ENCODE assay signal across 8 cellular contexts in the genomic region with DNA sequence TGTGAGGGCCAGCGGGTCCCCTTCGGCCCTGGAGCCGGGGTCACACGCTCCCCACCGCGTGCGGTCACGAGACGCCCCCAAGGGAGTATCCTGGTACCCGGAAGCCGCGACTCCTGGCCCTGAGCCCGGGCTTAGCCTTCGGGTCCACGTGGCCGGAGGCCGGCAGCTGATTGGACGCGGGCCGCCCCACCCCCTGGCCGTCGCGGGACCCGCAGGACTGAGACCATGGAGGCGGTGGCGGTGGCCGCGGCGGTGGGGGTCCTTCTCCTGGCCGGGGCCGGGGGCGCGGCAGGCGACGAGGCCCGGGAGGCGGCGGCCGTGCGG. TPM values are rescaled to one million over a fixed set of nuclear protein-coding genes. Genes with fewer than 3 reads are reported as not detected.
DNase-seq lines count a peak whose midpoint lies in the region; TF ChIP-seq lines count a peak whose summit lies in the region.

A gene (plus strand): TSS at position 194 of the 324 bp plus-strand sequence. CDS start 32 bp downstream, at position 226.

- H3K4me1 ChIP-seq in ovary (ENCODE audit: insufficient read depth) (peaks cover 15% of the 10 kb centered on the region), thymus (ENCODE audit: control insufficient read depth, insufficient read depth, low read length) (peaks cover 16% of the 10 kb centered on the region)

- no peaks in the 10 kb centered on the region; the same call in 1 of the 2 replicates for H3K27me3 Mint-ChIP-seq in HFFc6 (ENCODE audit: insufficient read depth)
- H3K27me3 Mint-ChIP-seq in activated naive CD8-positive, alpha-beta T cell = no peaks in the 10 kb centered on the region
- peaks cover 11% of the 10 kb centered on the region for H3K27me3 Mint-ChIP-seq in glutamatergic neuron (ENCODE audit: unreplicated experiment)

- TF ChIP-seq POLR2A in NB4 (IDR thresholded peaks at IDR 0.05; ENCODE audit: extremely low read depth, insufficient read length) (peak; percentile 44), ovary (IDR thresholded peaks at IDR 0.05) (peak; percentile 71)

- peaks cover 26% of the 10 kb centered on the region for H3K4me1 Mint-ChIP-seq in HFFc6 (ENCODE audit: low read depth)
- peaks cover 42% of the 10 kb centered on the region for H3K4me1 Mint-ChIP-seq in activated naive CD8-positive, alpha-beta T cell (ENCODE audit: low read depth)
- H3K4me1 Mint-ChIP-seq in glutamatergic neuron (ENCODE audit: low read depth, unreplicated experiment) = peaks cover 24% of the 10 kb centered on the region

- no peaks in the 10 kb centered on the region for H3K27me3 ChIP-seq in ovary
- H3K27me3 ChIP-seq in thymus (ENCODE audit: control insufficient read depth, insufficient read depth) = no peaks in the 10 kb centered on the region

- H3K9me3 ChIP-seq in ovary (no peaks in the 10 kb centered on the region), thymus (ENCODE audit: control insufficient read depth) (no peaks in the 10 kb centered on the region)

- intact Hi-C loops in ovary (cut with DNase I) = no loop called here

- H3K27ac ChIP-seq in ovary = peak within 1 kb of the TSS; percentile 93 to 94
- H3K27ac ChIP-seq in thymus (ENCODE audit: low read depth) = peak within 1 kb of the TSS; percentile 91

- no peak for TF ChIP-seq CTCF in HFFc6 (IDR thresholded peaks at IDR 0.05)
- TF ChIP-seq CTCF in NB4 (IDR thresholded peaks at IDR 0.05; ENCODE audit: low read depth, low read length) = no peak
- no peak for TF ChIP-seq CTCF in glutamatergic neuron (IDR thresholded peaks at IDR 0.05; ENCODE audit: partially characterized antibody, unreplicated experiment)
- TF ChIP-seq CTCF in ovary (IDR thresholded peaks at IDR 0.05) = peak in 1 of 3 donors; percentile 45

- H3K4me3 Mint-ChIP-seq in HFFc6 (peak within 1 kb of the TSS; percentile 91), glutamatergic neuron (ENCODE audit: unreplicated experiment) (peak within 1 kb of the TSS; percentile 94)
- peak within 1 kb of the TSS; percentile 88 for H3K4me3 Mint-ChIP-seq in activated naive CD8-positive, alpha-beta T cell

- peaks cover 16% of the 10 kb centered on the region for H3K36me3 Mint-ChIP-seq in HFFc6 (ENCODE audit: low read depth)
- no peaks in the 10 kb centered on the region for H3K36me3 Mint-ChIP-seq in activated naive CD8-positive, alpha-beta T cell
- H3K36me3 Mint-ChIP-seq in glutamatergic neuron (ENCODE audit: unreplicated experiment) = no peaks in the 10 kb centered on the region

- H3K4me3 ChIP-seq in GM08714 (ENCODE audit: low read length) (peak within 1 kb of the TSS; percentile 81), NB4 (ENCODE audit: low read depth, low read length) (peak within 1 kb of the TSS; percentile 85), ovary (peak within 1 kb of the TSS; percentile 66), thymus (ENCODE audit: low read length) (peak within 1 kb of the TSS; percentile 88)

- H3K9me3 Mint-ChIP-seq in HFFc6 = no peaks in the 10 kb centered on the region
- H3K9me3 Mint-ChIP-seq in activated naive CD8-positive, alpha-beta T cell (ENCODE audit: low read depth) = no peaks in the 10 kb centered on the region
- peaks cover 14% of the 10 kb centered on the region for H3K9me3 Mint-ChIP-seq in glutamatergic neuron (ENCODE audit: unreplicated experiment)

- H3K36me3 ChIP-seq in ovary = no peaks in the 10 kb centered on the region
- H3K36me3 ChIP-seq in thymus (ENCODE audit: control insufficient read depth, insufficient read depth) = peaks cover 3% of the 10 kb centered on the region

- peak; percentile 94 for TF ChIP-seq EP300 in ovary (IDR thresholded peaks at IDR 0.05)

- DNase-seq in HFFc6 (peak; percentile 78), NB4 (ENCODE audit: low read depth) (peak; percentile 94), SKM-1 treated with dmso at 0.1 percent for 144 hours (lab: John Stamatoyannopoulos, UW; ENCODE audit: unreplicated experiment) (peak; percentile 83), glutamatergic neuron (peak; percentile 96), ovary (peak; percentile 97 to 99 (median 98))

- H3K27ac Mint-ChIP-seq in HFFc6 (peak within 1 kb of the TSS; percentile 80), glutamatergic neuron (ENCODE audit: unreplicated experiment) (peak within 1 kb of the TSS; percentile 100)
- peak within 1 kb of the TSS; percentile 81 for H3K27ac Mint-ChIP-seq in activated naive CD8-positive, alpha-beta T cell

- WGBS in ovary, 3 donors = 0 to 1% (median 0%) methylated on average over 24 to 40 of the region's 40 CpGs
- under 1% methylated on average over 40 of the region's 40 CpGs for WGBS in thymus

RNA-seq across cellular contexts. Expression of the gene that starts here (rescaled TPM):
- total RNA-seq in HFFc6 (2021; fragmentation: NEBNext Ultra II Directional; extraction: Animal tissue kit (Norgen Biotek cat#: 25700)) = 10 to 100 TPM; 38.7 to 43.1 (median 39.9) TPM
- 42.8 TPM for total RNA-seq in glutamatergic neuron (ENCODE audit: unreplicated experiment)
- total RNA-seq in ovary = 10 to 100 TPM; 28.5 to 49.6 (median 40.0) TPM
- polyA plus RNA-seq in ovary = 10 to 100 TPM in 1 of 2 donors, 1 to 10 TPM in 1; 9.7 to 49.1 TPM
- 33.6 TPM for polyA plus RNA-seq in thymus

Comparison
In these comparisons a context has a peak if more than half of its experiments do, and no peak if none do; other contexts are left out.
1. Peak in every context shown above with its lines: DNase-seq, H3K4me3 ChIP-seq and H3K27ac ChIP-seq.